16 cellular contexts compared by ENCODE assay signal in the genomic region with DNA sequence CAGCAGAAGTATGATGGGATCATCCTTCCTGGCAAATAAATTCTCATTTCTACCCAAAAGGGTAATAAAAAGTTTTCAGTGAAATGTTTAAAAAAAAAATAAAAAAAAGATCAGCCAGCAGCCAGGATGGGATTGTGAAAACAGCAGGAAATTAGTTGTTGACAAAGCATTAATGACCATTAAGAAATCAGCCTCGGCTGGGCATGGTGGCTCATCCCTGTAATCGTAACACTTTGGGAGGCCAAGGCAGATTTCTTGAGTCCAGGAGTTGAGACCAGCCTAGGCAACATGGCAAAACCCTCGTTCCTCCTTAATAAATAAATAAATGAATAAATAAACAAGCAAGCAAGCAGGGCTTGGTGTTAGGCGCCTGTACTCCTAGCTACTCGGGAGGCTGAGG.
DNase-seq lines count a peak whose midpoint lies in the region; ATAC-seq and TF ChIP-seq lines count a peak whose summit lies in the region.
"Had no signal": no experiment of that assay in that cellular context is flagged by ENCODE, and none has a peak within 500 bp of the region (broad histone marks: within the 10 kb centered on the region; RNA-seq: fewer than 3 reads in every experiment).

No MANE protein-coding gene starts in this region.

- intact Hi-C loops in sciatic nerve (cut with DNase I) = no loop called here

- H3K9me3 Mint-ChIP-seq in central memory CD8-positive, alpha-beta T cell = no peaks in the 10 kb centered on the region
- H3K9me3 Mint-ChIP-seq: CD4-positive, alpha-beta memory T cell had no signal

- H3K4me1 ChIP-seq in mesendoderm (ENCODE audit: control insufficient read depth, low read depth, low read length) = no peaks in the 10 kb centered on the region

- H4K8ac ChIP-seq in mesendoderm (ENCODE audit: low read depth, low read length) = no peak overlapping the region

- no peak for ATAC-seq in central memory CD8-positive, alpha-beta T cell (replicated peaks; ENCODE audit: extremely low read depth, poor library complexity, severe bottlenecking)
- ATAC-seq in sciatic nerve = peak; percentile 60

- H3K36me3 Mint-ChIP-seq in central memory CD8-positive, alpha-beta T cell (ENCODE audit: insufficient read depth) = peaks cover 13% of the 10 kb centered on the region

- H2BK5ac ChIP-seq in mesendoderm (ENCODE audit: low read length) = no peak overlapping the region

- H2AK5ac ChIP-seq in mesendoderm (ENCODE audit: low read length) = no peak overlapping the region

- H3K23ac ChIP-seq in mesendoderm (ENCODE audit: low read length) = no peak overlapping the region

- in situ Hi-C loops in GM18951 (cut with MboI; ENCODE audit: low sequenced_read_pairs, unreplicated experiment) = no loop called here

- no peaks in the 10 kb centered on the region for H3K27me3 Mint-ChIP-seq in central memory CD8-positive, alpha-beta T cell
- H3K27me3 Mint-ChIP-seq: CD4-positive, alpha-beta memory T cell had no signal

- H3K4me2 ChIP-seq in mesendoderm (ENCODE audit: low read length) = no peak overlapping the region
- H3K4me2 ChIP-seq: BLaER1 treated with 17β-estradiol and CSF1 and Interleukin-3, amounts not matched to agents 10 nM and 100 nM had no signal

- peaks cover 22% of the 10 kb centered on the region for H3K4me1 Mint-ChIP-seq in central memory CD8-positive, alpha-beta T cell

- H3K4ac ChIP-seq in mesendoderm (ENCODE audit: low read depth, low read length) = no peak overlapping the region

- no peak overlapping the region for H3K9ac ChIP-seq in mesendoderm (ENCODE audit: low read length)
- H3K9ac ChIP-seq: BLaER1 treated with 17β-estradiol and CSF1 and Interleukin-3, amounts not matched to agents 10 nM and 100 nM; GM23248 had no signal

- no CpG with 5 or more reads among the region's 5 CpGs for WGBS in mesendoderm (ENCODE audit: extremely low coverage, insufficient coverage, low lambda C conversion rate)

- no peak overlapping the region for H3K56ac ChIP-seq in mesendoderm (ENCODE audit: low read length)

- no peak overlapping the region for H3K4me3 Mint-ChIP-seq in central memory CD8-positive, alpha-beta T cell
- H3K4me3 Mint-ChIP-seq: CD4-positive, alpha-beta memory T cell had no signal

- TF ChIP-seq POLR2A in GM18951 (IDR thresholded peaks at IDR 0.05; ENCODE audit: extremely low read depth, insufficient read depth, insufficient read length) = peak; percentile 22

- DNase-seq in central memory CD8-positive, alpha-beta T cell (ENCODE audit: low spot score in 2 of 2) = no peak
- DNase-seq in mesendoderm (no peak), sciatic nerve (ENCODE audit: low spot score) (no peak), DMS 273 treated with DMSO at 0.1 percent for 48 hours (lab: John Stamatoyannopoulos, UW) (no peak), T-helper 2 cell (no peak), H4 (ENCODE audit: low spot score) (no peak), NCI-H1092 (lab: John Stamatoyannopoulos, UW) (no peak)
- DNase-seq: ACHN; CD4-positive, alpha-beta memory T cell; DMS153; DND-41; GDM1; GM23248; H7 had no signal

- no peak overlapping the region for H3K27ac ChIP-seq in mesendoderm (ENCODE audit: low read depth, low read length)
- H3K27ac ChIP-seq: BLaER1 treated with 17β-estradiol and CSF1 and Interleukin-3, amounts not matched to agents 10 nM and 100 nM; GM23248 had no signal

- H2BK15ac ChIP-seq in mesendoderm (replicated peaks; ENCODE audit: low read depth) = no peak overlapping the region

- peak overlapping the region; percentile 68 for H3K18ac ChIP-seq in mesendoderm (ENCODE audit: low read length)

- peak overlapping the region; percentile 21 for H3K27ac Mint-ChIP-seq in central memory CD8-positive, alpha-beta T cell (ENCODE audit: low read depth)

- no peak overlapping the region for H3K4me3 ChIP-seq in mesendoderm (ENCODE audit: low read length)
- H3K4me3 ChIP-seq: BLaER1 treated with 17β-estradiol and CSF1 and Interleukin-3, amounts not matched to agents 10 nM and 100 nM; GM23248 had no signal

- no peak overlapping the region for H2BK120ac ChIP-seq in mesendoderm (ENCODE audit: low read depth, low read length)

- no peaks in the 10 kb centered on the region for H3K79me1 ChIP-seq in mesendoderm (ENCODE audit: low read length)

- H3K79me2 ChIP-seq in mesendoderm (ENCODE audit: control insufficient read depth, insufficient read depth, low read length) = no peaks in the 10 kb centered on the region

- no peaks in the 10 kb centered on the region for H3K36me3 ChIP-seq in mesendoderm (ENCODE audit: control insufficient read depth, insufficient read depth, low read length)

- H3K27me3 ChIP-seq in mesendoderm (ENCODE audit: insufficient read depth, low read length, poor library complexity) = no peaks in the 10 kb centered on the region
- H3K27me3 ChIP-seq: BLaER1 treated with 17β-estradiol and CSF1 and Interleukin-3, amounts not matched to agents 10 nM and 100 nM had no signal

- no peak overlapping the region for H4K5ac ChIP-seq in mesendoderm (ENCODE audit: low read length)
